Comparison of ENCODE assay signal across 8 cellular contexts in the genomic region with DNA sequence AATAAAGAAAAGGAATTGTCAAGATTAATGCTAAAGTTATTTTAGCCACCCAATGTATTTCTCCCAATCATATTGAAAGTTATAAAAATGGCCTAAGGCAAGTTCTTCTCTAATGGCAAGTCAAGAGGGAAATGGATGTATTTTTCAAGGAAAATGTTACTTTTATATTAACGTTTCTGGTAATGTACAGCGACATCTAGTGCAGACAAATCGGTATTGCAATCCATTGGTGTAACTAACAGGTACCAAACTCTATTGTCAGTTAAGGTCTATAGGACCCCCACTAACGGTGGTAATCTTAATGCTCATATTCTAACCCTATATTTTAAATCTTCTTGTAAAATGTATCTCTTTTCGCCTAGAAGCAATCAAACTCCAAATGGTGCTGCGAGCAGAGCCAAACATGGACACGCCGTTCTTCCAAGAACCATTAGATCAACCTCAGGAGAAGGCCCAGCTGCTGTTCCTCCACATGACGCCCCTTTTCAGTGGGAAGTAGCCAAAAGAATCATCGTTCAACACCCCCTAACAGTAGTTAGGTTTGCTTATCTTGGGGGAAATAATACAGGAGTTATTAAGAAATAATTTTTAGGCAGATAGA.
DNase-seq lines count a peak whose midpoint lies in the region; ATAC-seq and TF ChIP-seq lines count a peak whose summit lies in the region.

No MANE protein-coding gene starts in this region.

- no peak for ATAC-seq in HG02610 (IDR thresholded peaks at IDR 0.05; ENCODE audit: unreplicated experiment)

- H3K4me3 ChIP-seq in BE2C (ENCODE audit: low read depth, low read length) = no peak overlapping the region
- no peak overlapping the region for H3K4me3 ChIP-seq in coronary artery
- H3K4me3 ChIP-seq in neutrophil (ENCODE audit: low read depth in 1 of 2, low read length in 1 of 2) = no peak overlapping the region
- H3K4me3 ChIP-seq in effector memory CD4-positive, alpha-beta T cell (ENCODE audit: insufficient read depth, low read depth, low read length, poor library complexity, severe bottlenecking) = no peak overlapping the region

- H3K4me1 ChIP-seq in BE2C (no peaks in the 10 kb centered on the region), neutrophil (ENCODE audit: control insufficient read depth in 1 of 2, insufficient read depth in 1 of 2, low read depth in 1 of 2, low read length in 1 of 2) (no peaks in the 10 kb centered on the region)
- no peaks in the 10 kb centered on the region for H3K4me1 ChIP-seq in effector memory CD4-positive, alpha-beta T cell (ENCODE audit: control insufficient read depth, insufficient read depth, low read length, poor library complexity, severe bottlenecking)

- DNase-seq in BE2C (peak; percentile 29), NCI-H82 (lab: John Stamatoyannopoulos, UW) (peak; percentile 71), coronary artery (ENCODE audit: low spot score) (no peak)
- no peak for DNase-seq in activated T-cell treated with anti-CD3 and anti-CD28 coated beads, Interleukin-2, amount 50 U/mL, for 1 hour
- no peak for DNase-seq in effector memory CD4-positive, alpha-beta T cell

- TF ChIP-seq CTCF in BE2C (IDR thresholded peaks at IDR 0.05; ENCODE audit: low read depth, low read length) (peak; percentile 70), GM12872 (IDR thresholded peaks at IDR 0.05; ENCODE audit: insufficient read depth, low read depth, low read length) (peak; percentile 73), coronary artery (IDR thresholded peaks at IDR 0.05) (peak; percentile 70), neutrophil (IDR thresholded peaks at IDR 0.05) (peak; percentile 49)

- H3K9me3 ChIP-seq in BE2C (no peaks in the 10 kb centered on the region), neutrophil (no peaks in the 10 kb centered on the region)
- no peaks in the 10 kb centered on the region for H3K9me3 ChIP-seq in effector memory CD4-positive, alpha-beta T cell (ENCODE audit: control insufficient read depth, low read length)

- no peak overlapping the region for H3K27ac ChIP-seq in coronary artery
- H3K27ac ChIP-seq in neutrophil = no peak overlapping the region
- no peak overlapping the region for H3K27ac ChIP-seq in effector memory CD4-positive, alpha-beta T cell (ENCODE audit: insufficient read depth, low read length, poor library complexity, severe bottlenecking)

- peaks cover 11% of the 10 kb centered on the region for H3K27me3 ChIP-seq in BE2C
- peaks cover 65% of the 10 kb centered on the region for H3K27me3 ChIP-seq in neutrophil
- no peaks in the 10 kb centered on the region for H3K27me3 ChIP-seq in effector memory CD4-positive, alpha-beta T cell (replicated peaks; ENCODE audit: control insufficient read depth, insufficient read depth, low read length, poor library complexity, severe bottlenecking)

- no peaks in the 10 kb centered on the region for H3K36me3 ChIP-seq in BE2C
- H3K36me3 ChIP-seq in neutrophil = no peaks in the 10 kb centered on the region
- no peaks in the 10 kb centered on the region for H3K36me3 ChIP-seq in effector memory CD4-positive, alpha-beta T cell (ENCODE audit: control insufficient read depth, insufficient read depth, low read length)

Comparison
In these comparisons a context has a peak if more than half of its experiments do, and no peak if none do; other contexts are left out.
1. DNase-seq: peak in BE2C (single experiment) and NCI-H82 (single experiment); none in coronary artery (single experiment), activated T-cell treated with anti-CD3 and anti-CD28 coated beads, Interleukin-2, amount 50 U/mL, for 1 hour (single experiment) and effector memory CD4-positive, alpha-beta T cell (0 of 3).
2. Peak in every context shown above with its lines, with median percentiles within 50 percentile points of each other: CTCF ChIP-seq.